ENCODE assay signal across 2 cellular contexts in the genomic region with DNA sequence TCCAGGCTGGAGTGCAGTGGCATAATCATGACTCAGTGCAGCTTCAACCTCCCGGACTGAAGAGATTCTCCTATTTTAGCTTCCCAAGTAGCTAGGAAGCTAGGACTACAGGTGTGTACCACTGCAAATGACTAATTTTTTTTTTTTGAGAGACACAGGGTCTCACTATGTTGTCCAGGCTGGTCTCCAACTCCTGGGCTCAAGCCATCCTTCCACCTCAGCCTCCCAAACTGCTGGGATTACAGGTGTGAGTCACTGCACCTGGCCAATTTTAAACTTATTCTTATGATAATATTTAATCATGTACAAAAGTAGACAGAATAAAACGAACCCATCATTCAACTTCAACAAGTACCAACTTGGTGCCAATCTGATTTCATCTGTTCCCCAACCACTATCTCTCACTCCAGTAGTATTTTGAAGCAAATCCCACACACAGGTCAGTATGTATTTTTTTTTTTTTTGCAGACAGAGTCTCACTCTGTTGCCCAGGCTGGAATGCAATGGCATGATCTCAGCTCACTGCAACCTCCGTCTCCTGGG.
TF ChIP-seq lines count a peak whose summit lies in the region.

No MANE protein-coding gene starts in this region.

TF ChIP-seq in A549, 52 proteins besides CTCF, POLR2A, EP300 and RAD21:
- TF ChIP-seq ZSCAN20 (CRISPR knock-in tag; IDR thresholded peaks at IDR 0.05) (no peak), ESRRA (IDR thresholded peaks at IDR 0.05; ENCODE audit: borderline replicate concordance, low read length) (no peak), ZFP36 (IDR thresholded peaks at IDR 0.05; ENCODE audit: borderline replicate concordance, partially characterized antibody) (no peak), FOSB (CRISPR knock-in tag; IDR thresholded peaks at IDR 0.05) (no peak), CBX2 (IDR thresholded peaks at IDR 0.05; ENCODE audit: borderline replicate concordance, low read depth) (no peak)
- TF ChIP-seq, protein P1, sequence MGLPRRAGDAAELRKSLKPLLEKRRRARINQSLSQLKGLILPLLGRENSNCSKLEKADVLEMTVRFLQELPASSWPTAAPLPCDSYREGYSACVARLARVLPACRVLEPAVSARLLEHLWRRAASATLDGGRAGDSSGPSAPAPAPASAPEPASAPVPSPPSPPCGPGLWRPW (IDR thresholded peaks at IDR 0.05), result no peak

TF ChIP-seq in GM23338, 12 proteins besides CTCF, POLR2A, EP300 and RAD21:
- no peak for TF ChIP-seq EZH2 (IDR thresholded peaks at IDR 0.05; ENCODE audit: low read depth, unreplicated experiment)
- TF ChIP-seq JUNB (IDR thresholded peaks at IDR 0.05; ENCODE audit: unreplicated experiment), result no peak
- TF ChIP-seq STAT1 (IDR thresholded peaks at IDR 0.05; ENCODE audit: unreplicated experiment), result no peak
- TF ChIP-seq ZNF331 (CRISPR knock-in tag; IDR thresholded peaks at IDR 0.05; ENCODE audit: low read depth), result no peak
- no peak for TF ChIP-seq EZH2phosphoT487 (IDR thresholded peaks at IDR 0.05; ENCODE audit: unreplicated experiment)
- no peak for TF ChIP-seq ZNF114 (CRISPR knock-in tag; IDR thresholded peaks at IDR 0.05)
- no peak for TF ChIP-seq POLR2AphosphoS5 (IDR thresholded peaks at IDR 0.05; ENCODE audit: low read depth)
- TF ChIP-seq, protein P2, sequence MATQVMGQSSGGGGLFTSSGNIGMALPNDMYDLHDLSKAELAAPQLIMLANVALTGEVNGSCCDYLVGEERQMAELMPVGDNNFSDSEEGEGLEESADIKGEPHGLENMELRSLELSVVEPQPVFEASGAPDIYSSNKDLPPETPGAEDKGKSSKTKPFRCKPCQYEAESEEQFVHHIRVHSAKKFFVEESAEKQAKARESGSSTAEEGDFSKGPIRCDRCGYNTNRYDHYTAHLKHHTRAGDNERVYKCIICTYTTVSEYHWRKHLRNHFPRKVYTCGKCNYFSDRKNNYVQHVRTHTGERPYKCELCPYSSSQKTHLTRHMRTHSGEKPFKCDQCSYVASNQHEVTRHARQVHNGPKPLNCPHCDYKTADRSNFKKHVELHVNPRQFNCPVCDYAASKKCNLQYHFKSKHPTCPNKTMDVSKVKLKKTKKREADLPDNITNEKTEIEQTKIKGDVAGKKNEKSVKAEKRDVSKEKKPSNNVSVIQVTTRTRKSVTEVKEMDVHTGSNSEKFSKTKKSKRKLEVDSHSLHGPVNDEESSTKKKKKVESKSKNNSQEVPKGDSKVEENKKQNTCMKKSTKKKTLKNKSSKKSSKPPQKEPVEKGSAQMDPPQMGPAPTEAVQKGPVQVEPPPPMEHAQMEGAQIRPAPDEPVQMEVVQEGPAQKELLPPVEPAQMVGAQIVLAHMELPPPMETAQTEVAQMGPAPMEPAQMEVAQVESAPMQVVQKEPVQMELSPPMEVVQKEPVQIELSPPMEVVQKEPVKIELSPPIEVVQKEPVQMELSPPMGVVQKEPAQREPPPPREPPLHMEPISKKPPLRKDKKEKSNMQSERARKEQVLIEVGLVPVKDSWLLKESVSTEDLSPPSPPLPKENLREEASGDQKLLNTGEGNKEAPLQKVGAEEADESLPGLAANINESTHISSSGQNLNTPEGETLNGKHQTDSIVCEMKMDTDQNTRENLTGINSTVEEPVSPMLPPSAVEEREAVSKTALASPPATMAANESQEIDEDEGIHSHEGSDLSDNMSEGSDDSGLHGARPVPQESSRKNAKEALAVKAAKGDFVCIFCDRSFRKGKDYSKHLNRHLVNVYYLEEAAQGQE (IDR thresholded peaks at IDR 0.05; ENCODE audit: unreplicated experiment), result no peak
- no peak for TF ChIP-seq CREB1 (CRISPR knock-in tag; IDR thresholded peaks at IDR 0.05; ENCODE audit: low read depth)
- TF ChIP-seq NANOG (IDR thresholded peaks at IDR 0.05; ENCODE audit: borderline replicate concordance), result no peak
- TF ChIP-seq, protein P3, sequence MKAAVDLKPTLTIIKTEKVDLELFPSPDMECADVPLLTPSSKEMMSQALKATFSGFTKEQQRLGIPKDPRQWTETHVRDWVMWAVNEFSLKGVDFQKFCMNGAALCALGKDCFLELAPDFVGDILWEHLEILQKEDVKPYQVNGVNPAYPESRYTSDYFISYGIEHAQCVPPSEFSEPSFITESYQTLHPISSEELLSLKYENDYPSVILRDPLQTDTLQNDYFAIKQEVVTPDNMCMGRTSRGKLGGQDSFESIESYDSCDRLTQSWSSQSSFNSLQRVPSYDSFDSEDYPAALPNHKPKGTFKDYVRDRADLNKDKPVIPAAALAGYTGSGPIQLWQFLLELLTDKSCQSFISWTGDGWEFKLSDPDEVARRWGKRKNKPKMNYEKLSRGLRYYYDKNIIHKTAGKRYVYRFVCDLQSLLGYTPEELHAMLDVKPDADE (IDR thresholded peaks at IDR 0.05), result no peak
- TF ChIP-seq, protein P4, sequence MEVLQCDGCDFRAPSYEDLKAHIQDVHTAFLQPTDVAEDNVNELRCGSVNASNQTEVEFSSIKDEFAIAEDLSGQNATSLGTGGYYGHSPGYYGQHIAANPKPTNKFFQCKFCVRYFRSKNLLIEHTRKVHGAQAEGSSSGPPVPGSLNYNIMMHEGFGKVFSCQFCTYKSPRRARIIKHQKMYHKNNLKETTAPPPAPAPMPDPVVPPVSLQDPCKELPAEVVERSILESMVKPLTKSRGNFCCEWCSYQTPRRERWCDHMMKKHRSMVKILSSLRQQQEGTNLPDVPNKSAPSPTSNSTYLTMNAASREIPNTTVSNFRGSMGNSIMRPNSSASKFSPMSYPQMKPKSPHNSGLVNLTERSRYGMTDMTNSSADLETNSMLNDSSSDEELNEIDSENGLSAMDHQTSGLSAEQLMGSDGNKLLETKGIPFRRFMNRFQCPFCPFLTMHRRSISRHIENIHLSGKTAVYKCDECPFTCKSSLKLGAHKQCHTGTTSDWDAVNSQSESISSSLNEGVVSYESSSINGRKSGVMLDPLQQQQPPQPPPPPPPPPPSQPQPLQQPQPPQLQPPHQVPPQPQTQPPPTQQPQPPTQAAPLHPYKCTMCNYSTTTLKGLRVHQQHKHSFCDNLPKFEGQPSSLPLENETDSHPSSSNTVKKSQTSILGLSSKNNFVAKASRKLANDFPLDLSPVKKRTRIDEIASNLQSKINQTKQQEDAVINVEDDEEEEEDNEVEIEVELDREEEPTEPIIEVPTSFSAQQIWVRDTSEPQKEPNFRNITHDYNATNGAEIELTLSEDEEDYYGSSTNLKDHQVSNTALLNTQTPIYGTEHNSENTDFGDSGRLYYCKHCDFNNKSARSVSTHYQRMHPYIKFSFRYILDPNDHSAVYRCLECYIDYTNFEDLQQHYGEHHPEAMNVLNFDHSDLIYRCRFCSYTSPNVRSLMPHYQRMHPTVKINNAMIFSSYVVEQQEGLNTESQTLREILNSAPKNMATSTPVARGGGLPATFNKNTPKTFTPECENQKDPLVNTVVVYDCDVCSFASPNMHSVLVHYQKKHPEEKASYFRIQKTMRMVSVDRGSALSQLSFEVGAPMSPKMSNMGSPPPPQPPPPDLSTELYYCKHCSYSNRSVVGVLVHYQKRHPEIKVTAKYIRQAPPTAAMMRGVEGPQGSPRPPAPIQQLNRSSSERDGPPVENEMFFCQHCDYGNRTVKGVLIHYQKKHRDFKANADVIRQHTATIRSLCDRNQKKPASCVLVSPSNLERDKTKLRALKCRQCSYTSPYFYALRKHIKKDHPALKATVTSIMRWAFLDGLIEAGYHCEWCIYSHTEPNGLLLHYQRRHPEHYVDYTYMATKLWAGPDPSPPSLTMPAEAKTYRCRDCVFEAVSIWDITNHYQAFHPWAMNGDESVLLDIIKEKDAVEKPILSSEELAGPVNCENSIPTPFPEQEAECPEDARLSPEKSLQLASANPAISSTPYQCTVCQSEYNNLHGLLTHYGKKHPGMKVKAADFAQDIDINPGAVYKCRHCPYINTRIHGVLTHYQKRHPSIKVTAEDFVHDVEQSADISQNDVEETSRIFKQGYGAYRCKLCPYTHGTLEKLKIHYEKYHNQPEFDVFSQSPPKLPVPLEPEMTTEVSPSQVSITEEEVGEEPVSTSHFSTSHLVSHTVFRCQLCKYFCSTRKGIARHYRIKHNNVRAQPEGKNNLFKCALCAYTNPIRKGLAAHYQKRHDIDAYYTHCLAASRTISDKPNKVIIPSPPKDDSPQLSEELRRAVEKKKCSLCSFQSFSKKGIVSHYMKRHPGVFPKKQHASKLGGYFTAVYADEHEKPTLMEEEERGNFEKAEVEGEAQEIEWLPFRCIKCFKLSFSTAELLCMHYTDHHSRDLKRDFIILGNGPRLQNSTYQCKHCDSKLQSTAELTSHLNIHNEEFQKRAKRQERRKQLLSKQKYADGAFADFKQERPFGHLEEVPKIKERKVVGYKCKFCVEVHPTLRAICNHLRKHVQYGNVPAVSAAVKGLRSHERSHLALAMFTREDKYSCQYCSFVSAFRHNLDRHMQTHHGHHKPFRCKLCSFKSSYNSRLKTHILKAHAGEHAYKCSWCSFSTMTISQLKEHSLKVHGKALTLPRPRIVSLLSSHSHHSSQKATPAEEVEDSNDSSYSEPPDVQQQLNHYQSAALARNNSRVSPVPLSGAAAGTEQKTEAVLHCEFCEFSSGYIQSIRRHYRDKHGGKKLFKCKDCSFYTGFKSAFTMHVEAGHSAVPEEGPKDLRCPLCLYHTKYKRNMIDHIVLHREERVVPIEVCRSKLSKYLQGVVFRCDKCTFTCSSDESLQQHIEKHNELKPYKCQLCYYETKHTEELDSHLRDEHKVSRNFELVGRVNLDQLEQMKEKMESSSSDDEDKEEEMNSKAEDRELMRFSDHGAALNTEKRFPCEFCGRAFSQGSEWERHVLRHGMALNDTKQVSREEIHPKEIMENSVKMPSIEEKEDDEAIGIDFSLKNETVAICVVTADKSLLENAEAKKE (CRISPR knock-in tag; IDR thresholded peaks at IDR 0.05), result no peak
TF ChIP-seq in GM23338: peak in this region for 0.
